In genomic region chr1:178126261-178126660, GRCh38 we compare ENCODE assay signal across 1 cellular context.
TF ChIP-seq lines count a peak whose summit lies in the region.

No MANE protein-coding gene starts in this region.

TF ChIP-seq in A549, 52 proteins besides CTCF, POLR2A, EP300 and RAD21:
- TF ChIP-seq CEBPB (IDR thresholded peaks at IDR 0.05) = peak in 1 of 2 experiments; percentile 47; a peak in 2 of 4 replicates
- TF ChIP-seq SMC3 (IDR thresholded peaks at IDR 0.05) = no peak
- TF ChIP-seq ZFP36 (IDR thresholded peaks at IDR 0.05; ENCODE audit: borderline replicate concordance, partially characterized antibody) = no peak
- no peak for TF ChIP-seq POLR2AphosphoS2 (conservative IDR thresholded peaks at IDR 0.05; ENCODE audit: low read length)
- no peak for TF ChIP-seq TP53 (CRISPR knock-in tag; IDR thresholded peaks at IDR 0.05)
- TF ChIP-seq RNF2 (IDR thresholded peaks at IDR 0.05; ENCODE audit: borderline replicate concordance, low read depth) = no peak
